ENCODE assay signal across 8 cellular contexts in genomic region chr10:47383254-47384147, GRCh38. TPM values are rescaled to one million over a fixed set of nuclear protein-coding genes. Genes with fewer than 3 reads are reported as not detected.
DNase-seq lines count a peak whose midpoint lies in the region; ATAC-seq, FAIRE-seq and TF ChIP-seq lines count a peak whose summit lies in the region.

No MANE protein-coding gene starts in this region.

- 9% methylated on average over 9 of the region's 9 CpGs for WGBS in A549 (ENCODE audit: missing lambda C conversion rate)
- 31 to 34% methylated on average over 9 of the region's 9 CpGs for WGBS in GM23248 (ENCODE audit: low coverage in 1 of 2, low lambda C conversion rate in 2 of 2, missing lambda C conversion rate in 2 of 2), 2 experiments

- H3K4me2 ChIP-seq in A549 (peak overlapping the region; percentile 88), GM23248 (ENCODE audit: unreplicated experiment) (peak overlapping the region; percentile 76)

- TF ChIP-seq EP300 in A549 (IDR thresholded peaks at IDR 0.05), result no peak

- no peak for TF ChIP-seq POLR2A in A549 (IDR thresholded peaks at IDR 0.05; ENCODE audit: low read length)

- H3K9ac ChIP-seq in GM23248, result no peak overlapping the region

- peaks cover 27% of the 10 kb centered on the region for H3K4me1 ChIP-seq in A549
- no peaks in the 10 kb centered on the region for H3K4me1 ChIP-seq in GM23248 (ENCODE audit: insufficient read depth)
- H3K4me1 ChIP-seq in SJCRH30, result peaks cover 3% of the 10 kb centered on the region; the same call in 1 of the 2 replicates

- CTCF ChIA-PET in A549 (lab: Yijun Ruan, JAX), result interaction anchor here (1.0 to 2.3 kb wide), 7 partner anchors 9 to 25 kb away, joined by 3 to 11 read pairs (median 5); no protein-coding TSS in a partner anchor

- peaks cover 40% of the 10 kb centered on the region for H3K27me3 ChIP-seq in GM23248 (replicated peaks; ENCODE audit: insufficient read depth)
- no peaks in the 10 kb centered on the region for H3K27me3 ChIP-seq in SJCRH30

- TF ChIP-seq RAD21 in A549 (conservative IDR thresholded peaks at IDR 0.05 in 1 of 2, IDR thresholded peaks at IDR 0.05 in 1 of 2), result no peak

- ATAC-seq in A549, result peak; percentile 16 to 31; a peak in 4 of 6 replicates
- no peak for ATAC-seq in GM18861 (IDR thresholded peaks at IDR 0.05; ENCODE audit: unreplicated experiment)

- POLR2A ChIA-PET in A549 (lab: Yijun Ruan, JAX), result interaction anchor here (0.7 to 1.4 kb wide), 8 partner anchors 8 to 58 kb away, joined by 3 to 5 read pairs (median 4); no protein-coding TSS in a partner anchor

- H3K4me3 ChIP-seq in A549 (peak overlapping the region; percentile 60), GM23248 (peak overlapping the region; percentile 81), SJCRH30 (peak overlapping the region; percentile 71), foreskin fibroblast (ENCODE audit: low read depth in 1 of 2, low read length in 2 of 2) (peak overlapping the region; percentile 65 to 85), retinal pigment epithelial cell (ENCODE audit: low read length) (peak overlapping the region; percentile 69)

- H3K9me3 ChIP-seq in A549 (no peaks in the 10 kb centered on the region), GM23248 (ENCODE audit: low read depth) (no peaks in the 10 kb centered on the region), SJCRH30 (replicated peaks) (no peaks in the 10 kb centered on the region)

- no peak for FAIRE-seq in A549 (lab: Jason Lieb, UNC)

- H3F3A ChIP-seq in GM23248 (ENCODE audit: insufficient read depth), result no peaks in the 10 kb centered on the region

- H3K27ac ChIP-seq in A549 (peak overlapping the region; percentile 72 to 95), GM23248 (no peak overlapping the region), SJCRH30 (peak overlapping the region; percentile 65)

- H3K9me2 ChIP-seq in GM23248 (ENCODE audit: insufficient read depth), result no peaks in the 10 kb centered on the region

- in situ Hi-C loops in GM23248 (cut with MboI), result loop anchor here (5.0 kb wide), 1 partner anchor 1101 kb away; no protein-coding TSS in a partner anchor

- H2AFZ ChIP-seq in GM23248, result peak overlapping the region; percentile 86

- TF ChIP-seq CTCF in A549 (IDR thresholded peaks at IDR 0.05) (no peak), foreskin fibroblast (IDR thresholded peaks at IDR 0.05; ENCODE audit: low read depth, low read length) (no peak), retinal pigment epithelial cell (conservative IDR thresholded peaks at IDR 0.05; ENCODE audit: low read depth, low read length) (no peak)

- no peaks in the 10 kb centered on the region for H4K20me1 ChIP-seq in GM23248 (ENCODE audit: insufficient read depth)

- no peak for DNase-seq in A549 (ENCODE audit: low read depth in 1 of 2, low spot score in 1 of 2)
- no peak for DNase-seq in GM23248
- peak in 1 of 2 experiments; percentile 17 for DNase-seq in SJCRH30
- DNase-seq in foreskin fibroblast, result no peak
- DNase-seq in retinal pigment epithelial cell (ENCODE audit: low read depth), result no peak
- DNase-seq in NCI-H1694 (lab: John Stamatoyannopoulos, UW), result no peak
- no peak for DNase-seq in NCI-H1694 treated with DMSO at 0.1 percent for 48 hours (lab: John Stamatoyannopoulos, UW)

- H3K36me3 ChIP-seq in GM23248 (ENCODE audit: low read depth) (no peaks in the 10 kb centered on the region), SJCRH30 (no peaks in the 10 kb centered on the region)

- H3K79me2 ChIP-seq in GM23248 (ENCODE audit: insufficient read depth), result no peaks in the 10 kb centered on the region

TF ChIP-seq in A549, 52 proteins besides CTCF, POLR2A, EP300 and RAD21:
- TF ChIP-seq HEYL (CRISPR knock-in tag; IDR thresholded peaks at IDR 0.05) (no peak), FOSB (CRISPR knock-in tag; IDR thresholded peaks at IDR 0.05) (no peak), RCOR1 (IDR thresholded peaks at IDR 0.05; ENCODE audit: low read depth, low read length) (no peak), ZNF302 (CRISPR knock-in tag; IDR thresholded peaks at IDR 0.05) (no peak), CEBPB (IDR thresholded peaks at IDR 0.05) (no peak), PHF8 (IDR thresholded peaks at IDR 0.05; ENCODE audit: borderline replicate concordance, low read depth) (no peak), HOXB5 (CRISPR knock-in tag; IDR thresholded peaks at IDR 0.05) (no peak), EHMT2 (IDR thresholded peaks at IDR 0.05; ENCODE audit: low read depth) (no peak), MAZ (IDR thresholded peaks at IDR 0.05; ENCODE audit: borderline replicate concordance, low read depth, low read length) (no peak), TFCP2L1 (CRISPR knock-in tag; IDR thresholded peaks at IDR 0.05) (no peak), EHF (CRISPR knock-in tag; IDR thresholded peaks at IDR 0.05) (no peak)

RNA-seq across cellular contexts. Expression of gene ZNF488, which starts 0.6 kb away (rescaled TPM):
- 4.0 and 4.6 TPM in 2 replicates for polyA plus RNA-seq in A549 (2011; rRNA removed)
- polyA plus RNA-seq in A549 (2012; cell fraction: cytosol; rRNA removed), result 5.1 and 6.7 TPM in 2 replicates
- 6.5 and 6.7 TPM in 2 replicates for polyA plus RNA-seq in A549 (2012; cell fraction: nucleus; rRNA removed)
- 6.8 to 8.3 TPM (median 6.9 TPM) in 3 replicates for polyA plus RNA-seq in A549 (2017; fragmentation: RNase III; extraction: RNeasy Plus Mini Kit Qiagen cat#74134 plus additional on column Dnase treatment)
- polyA minus RNA-seq in A549 (2011; rRNA and poly(A)+ RNA removed), result 6.4 and 6.5 TPM in 2 replicates
- total RNA-seq in GM23248 (2014; rRNA removed; shearing (Covaris generic)), result not detected in 2 replicates
- polyA plus RNA-seq in GM23248 (2016; fragmentation: Nextera tagmentation; extraction: Ambion mirVana), result 0.11 TPM in 1 of 2 replicates, not detected in the other
- 2.6 and 2.7 TPM in 2 replicates for total RNA-seq in SJCRH30 (2014; rRNA removed; shearing (Covaris generic))

RNA-seq across cellular contexts. Expression of gene RBP3, which starts 35.3 kb away (rescaled TPM):
- polyA plus RNA-seq in A549 (2011; rRNA removed) (not detected in 2 replicates), A549 (2017; fragmentation: RNase III; extraction: RNeasy Plus Mini Kit Qiagen cat#74134 plus additional on column Dnase treatment) (not detected in 3 replicates), GM23248 (2016; fragmentation: Nextera tagmentation; extraction: Ambion mirVana) (not detected in 2 replicates)
- not detected in 2 replicates for polyA plus RNA-seq in A549 (2012; cell fraction: cytosol; rRNA removed)
- polyA plus RNA-seq in A549 (2012; cell fraction: nucleus; rRNA removed), result not detected in 2 replicates
- polyA minus RNA-seq in A549 (2011; rRNA and poly(A)+ RNA removed), result not detected in 2 replicates
- total RNA-seq in GM23248 (2014; rRNA removed; shearing (Covaris generic)), result not detected in 2 replicates
- total RNA-seq in SJCRH30 (2014; rRNA removed; shearing (Covaris generic)), result not detected in 2 replicates
